In the genomic region with DNA sequence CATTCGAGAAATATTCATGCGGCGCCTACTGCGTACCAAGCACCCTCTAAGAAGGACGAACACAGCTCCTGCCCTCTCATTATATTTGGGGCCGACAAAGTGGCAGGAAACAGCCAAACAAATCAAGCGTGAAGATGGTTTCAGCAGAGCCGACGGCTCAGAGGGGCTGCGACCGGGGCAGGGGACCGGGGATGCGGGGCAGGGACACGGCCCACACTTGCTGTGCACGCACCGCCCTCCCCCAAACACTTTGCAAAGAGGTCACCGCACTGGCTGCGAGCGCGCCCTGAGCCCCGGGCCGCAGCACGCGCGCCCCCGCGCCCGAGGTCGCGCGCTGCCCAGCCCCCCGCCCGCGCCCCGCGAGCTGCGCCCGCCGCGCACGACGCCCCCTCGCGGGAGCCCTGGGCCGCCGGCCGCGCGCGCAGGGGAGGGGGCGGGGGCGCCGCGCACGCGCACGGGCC, we compare ENCODE assay signal across 1 cellular context.
TF ChIP-seq lines count a peak whose summit lies in the region.

No MANE protein-coding gene starts in this region.

TF ChIP-seq in K562, 482 proteins besides CTCF, POLR2A, EP300 and RAD21 (continued from another document):
- TF ChIP-seq REST (CRISPR knock-in tag; IDR thresholded peaks at IDR 0.05; ENCODE audit: low read depth) (no peak), PHF8 (IDR thresholded peaks at IDR 0.05; ENCODE audit: borderline replicate concordance, low read length) (peak; percentile 61; the same call in 1 of the 2 replicates), MYC (IDR thresholded peaks at IDR 0.05; ENCODE audit: low read depth, low read length) (0 out of 2 replicates have a peak, but pooled peaks have one; percentile 10), MYC (CRISPR knock-in tag; IDR thresholded peaks at IDR 0.05; ENCODE audit: borderline replicate concordance, low read depth) (no peak), ZNF707 (CRISPR knock-in tag; conservative IDR thresholded peaks at IDR 0.05) (no peak), MTA1 (IDR thresholded peaks at IDR 0.05; ENCODE audit: borderline replicate concordance) (no peak), ZNF41 (CRISPR knock-in tag; conservative IDR thresholded peaks at IDR 0.05) (no peak), CTCFL (IDR thresholded peaks at IDR 0.05; ENCODE audit: borderline replicate concordance, insufficient read depth, low read depth, low read length, poor library complexity, severe bottlenecking) (peak; percentile 67), TRIM25 (IDR thresholded peaks at IDR 0.05; ENCODE audit: borderline replicate concordance) (no peak)
- TF ChIP-seq, protein P1, sequence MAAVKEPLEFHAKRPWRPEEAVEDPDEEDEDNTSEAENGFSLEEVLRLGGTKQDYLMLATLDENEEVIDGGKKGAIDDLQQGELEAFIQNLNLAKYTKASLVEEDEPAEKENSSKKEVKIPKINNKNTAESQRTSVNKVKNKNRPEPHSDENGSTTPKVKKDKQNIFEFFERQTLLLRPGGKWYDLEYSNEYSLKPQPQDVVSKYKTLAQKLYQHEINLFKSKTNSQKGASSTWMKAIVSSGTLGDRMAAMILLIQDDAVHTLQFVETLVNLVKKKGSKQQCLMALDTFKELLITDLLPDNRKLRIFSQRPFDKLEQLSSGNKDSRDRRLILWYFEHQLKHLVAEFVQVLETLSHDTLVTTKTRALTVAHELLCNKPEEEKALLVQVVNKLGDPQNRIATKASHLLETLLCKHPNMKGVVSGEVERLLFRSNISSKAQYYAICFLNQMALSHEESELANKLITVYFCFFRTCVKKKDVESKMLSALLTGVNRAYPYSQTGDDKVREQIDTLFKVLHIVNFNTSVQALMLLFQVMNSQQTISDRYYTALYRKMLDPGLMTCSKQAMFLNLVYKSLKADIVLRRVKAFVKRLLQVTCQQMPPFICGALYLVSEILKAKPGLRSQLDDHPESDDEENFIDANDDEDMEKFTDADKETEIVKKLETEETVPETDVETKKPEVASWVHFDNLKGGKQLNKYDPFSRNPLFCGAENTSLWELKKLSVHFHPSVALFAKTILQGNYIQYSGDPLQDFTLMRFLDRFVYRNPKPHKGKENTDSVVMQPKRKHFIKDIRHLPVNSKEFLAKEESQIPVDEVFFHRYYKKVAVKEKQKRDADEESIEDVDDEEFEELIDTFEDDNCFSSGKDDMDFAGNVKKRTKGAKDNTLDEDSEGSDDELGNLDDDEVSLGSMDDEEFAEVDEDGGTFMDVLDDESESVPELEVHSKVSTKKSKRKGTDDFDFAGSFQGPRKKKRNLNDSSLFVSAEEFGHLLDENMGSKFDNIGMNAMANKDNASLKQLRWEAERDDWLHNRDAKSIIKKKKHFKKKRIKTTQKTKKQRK (IDR thresholded peaks at IDR 0.05; ENCODE audit: borderline replicate concordance, low read depth, low read length): no peak
- TF ChIP-seq, protein P2, sequence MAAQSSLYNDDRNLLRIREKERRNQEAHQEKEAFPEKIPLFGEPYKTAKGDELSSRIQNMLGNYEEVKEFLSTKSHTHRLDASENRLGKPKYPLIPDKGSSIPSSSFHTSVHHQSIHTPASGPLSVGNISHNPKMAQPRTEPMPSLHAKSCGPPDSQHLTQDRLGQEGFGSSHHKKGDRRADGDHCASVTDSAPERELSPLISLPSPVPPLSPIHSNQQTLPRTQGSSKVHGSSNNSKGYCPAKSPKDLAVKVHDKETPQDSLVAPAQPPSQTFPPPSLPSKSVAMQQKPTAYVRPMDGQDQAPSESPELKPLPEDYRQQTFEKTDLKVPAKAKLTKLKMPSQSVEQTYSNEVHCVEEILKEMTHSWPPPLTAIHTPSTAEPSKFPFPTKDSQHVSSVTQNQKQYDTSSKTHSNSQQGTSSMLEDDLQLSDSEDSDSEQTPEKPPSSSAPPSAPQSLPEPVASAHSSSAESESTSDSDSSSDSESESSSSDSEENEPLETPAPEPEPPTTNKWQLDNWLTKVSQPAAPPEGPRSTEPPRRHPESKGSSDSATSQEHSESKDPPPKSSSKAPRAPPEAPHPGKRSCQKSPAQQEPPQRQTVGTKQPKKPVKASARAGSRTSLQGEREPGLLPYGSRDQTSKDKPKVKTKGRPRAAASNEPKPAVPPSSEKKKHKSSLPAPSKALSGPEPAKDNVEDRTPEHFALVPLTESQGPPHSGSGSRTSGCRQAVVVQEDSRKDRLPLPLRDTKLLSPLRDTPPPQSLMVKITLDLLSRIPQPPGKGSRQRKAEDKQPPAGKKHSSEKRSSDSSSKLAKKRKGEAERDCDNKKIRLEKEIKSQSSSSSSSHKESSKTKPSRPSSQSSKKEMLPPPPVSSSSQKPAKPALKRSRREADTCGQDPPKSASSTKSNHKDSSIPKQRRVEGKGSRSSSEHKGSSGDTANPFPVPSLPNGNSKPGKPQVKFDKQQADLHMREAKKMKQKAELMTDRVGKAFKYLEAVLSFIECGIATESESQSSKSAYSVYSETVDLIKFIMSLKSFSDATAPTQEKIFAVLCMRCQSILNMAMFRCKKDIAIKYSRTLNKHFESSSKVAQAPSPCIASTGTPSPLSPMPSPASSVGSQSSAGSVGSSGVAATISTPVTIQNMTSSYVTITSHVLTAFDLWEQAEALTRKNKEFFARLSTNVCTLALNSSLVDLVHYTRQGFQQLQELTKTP (IDR thresholded peaks at IDR 0.05; ENCODE audit: low read depth in 1 of 2, partially characterized antibody in 2 of 2): no peak
